Comparison of ENCODE assay signal across 28 cellular contexts in the genomic region with DNA sequence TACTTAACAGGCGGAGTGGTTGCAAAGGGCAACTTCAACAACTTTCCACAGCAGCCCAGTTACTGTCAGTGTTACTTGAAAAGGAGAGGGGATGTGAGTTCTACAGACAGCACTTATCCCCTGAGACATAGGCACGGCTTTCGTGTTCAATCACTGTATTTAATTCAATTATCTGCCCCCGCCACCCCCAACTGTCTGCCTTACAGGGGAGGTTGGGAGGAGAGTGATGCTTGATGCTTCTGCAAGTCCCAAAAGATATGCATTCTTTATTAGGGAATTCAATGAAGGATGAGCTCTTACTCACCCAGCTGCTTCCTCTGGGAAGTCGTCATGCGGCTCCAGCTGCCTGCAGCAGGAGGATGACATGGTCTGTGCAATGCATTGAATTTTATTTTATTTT.
DNase-seq lines count a peak whose midpoint lies in the region; ATAC-seq and FAIRE-seq lines count a peak whose summit lies in the region.
"Had no signal": no experiment of that assay in that cellular context is flagged by ENCODE, and none has a peak within 500 bp of the region (broad histone marks: within the 10 kb centered on the region; RNA-seq: fewer than 3 reads in every experiment).

No MANE protein-coding gene starts in this region.

- no peaks in the 10 kb centered on the region for H3K36me3 ChIP-seq in BLaER1
- no peaks in the 10 kb centered on the region for H3K36me3 ChIP-seq in neuronal stem cell (replicated peaks in 1 of 2; ENCODE audit: control insufficient read depth in 2 of 2, insufficient read depth in 2 of 2, low read length in 2 of 2)

- no peak overlapping the region for H3K27ac Mint-ChIP-seq in T-cell
- H3K27ac Mint-ChIP-seq: CD4-positive, alpha-beta memory T cell had no signal

- H3K9ac ChIP-seq in BLaER1 (no peak overlapping the region), neuronal stem cell (ENCODE audit: low read depth, low read length, poor library complexity) (no peak overlapping the region)
- H3K9ac ChIP-seq: SK-N-SH had no signal

- no peaks in the 10 kb centered on the region; the same call in 1 of the 2 replicates for H4K20me1 ChIP-seq in BLaER1

- no peaks in the 10 kb centered on the region for H3K4me1 Mint-ChIP-seq in T-cell
- H3K4me1 Mint-ChIP-seq: CD4-positive, alpha-beta memory T cell had no signal

- POLR2A ChIA-PET in T-cell (lab: Charles Lee): no interaction called here

- H3K36me3 Mint-ChIP-seq in T-cell: no peaks in the 10 kb centered on the region
- H3K36me3 Mint-ChIP-seq: CD4-positive, alpha-beta memory T cell had no signal

- intact Hi-C loops in head of caudate nucleus (cut with DNase I): no loop called here

- no peak overlapping the region for H3K4ac ChIP-seq in neuronal stem cell (ENCODE audit: low read length)

- H2BK12ac ChIP-seq in neuronal stem cell (ENCODE audit: low read length): no peak overlapping the region

- no peaks in the 10 kb centered on the region for H3K27me3 Mint-ChIP-seq in T-cell
- H3K27me3 Mint-ChIP-seq: CD4-positive, alpha-beta memory T cell had no signal

- no peak overlapping the region for H2BK15ac ChIP-seq in neuronal stem cell (ENCODE audit: low read length)

- no peak overlapping the region for H2BK120ac ChIP-seq in neuronal stem cell (ENCODE audit: low read depth, low read length)

- H3K4me3 ChIP-seq in BLaER1: no peak overlapping the region
- H3K4me3 ChIP-seq in neuronal stem cell (ENCODE audit: low read length in 2 of 2): peak overlapping the region in 1 of 2 donors; percentile 17

- H3K14ac ChIP-seq in neuronal stem cell (ENCODE audit: low read length): no peak overlapping the region

- no peak overlapping the region for H2BK5ac ChIP-seq in neuronal stem cell (ENCODE audit: low read length)

- no peak for FAIRE-seq in HTR-8/SVneo (lab: Jason Lieb, UNC)
- FAIRE-seq: A204.1, H1, HepG2 had no signal

- no peak overlapping the region for H4K91ac ChIP-seq in neuronal stem cell (ENCODE audit: low read depth, low read length, poor library complexity)

- no peak overlapping the region for H3K4me3 Mint-ChIP-seq in T-cell
- H3K4me3 Mint-ChIP-seq: CD4-positive, alpha-beta memory T cell had no signal

- H2AK5ac ChIP-seq in neuronal stem cell (ENCODE audit: low read depth, low read length): no peak overlapping the region

- peaks cover 7 to 10% (median 10%) of the 10 kb centered on the region in 3 donors for H3K9me3 Mint-ChIP-seq in T-cell

- DNase-seq in NCI-H69 (lab: John Stamatoyannopoulos, UW) (peak; percentile 37), head of caudate nucleus (peak; percentile 21 to 88 (median 66)), neuronal stem cell (ENCODE audit: low spot score) (peak; percentile 41), T-cell (no peak), HTR-8/SVneo (ENCODE audit: insufficient read length, low spot score) (no peak), HUDEP-2 (lab: John Stamatoyannopoulos, UW; ENCODE audit: unreplicated experiment in 76 of 76) (no peak)
- DNase-seq: AML-193; C1 segment of cervical spinal cord; CD4-positive, alpha-beta memory T cell; COR-L47; DMS53; HCEC 1CT; Karpas-422; NCI-H1092 treated with DMSO at 0.1 percent for 48 hours; NCI-H1436; NCI-H187; NCI-H2081 treated with DMSO at 0.1 percent for 48 hours; NCI-H345; NCI-H510A treated with DMSO at 0.1 percent for 48 hours; NCI-H748 treated with DMSO at 0.1 percent for 48 hours; NK-92 treated with Interleukin-12 subunit alpha and Interleukin-12 subunit beta, amount 100 ng/mL, for 24 hours; PC-3; SK-N-SH had no signal

- peak overlapping the region; percentile 45 for H3K4me2 ChIP-seq in BLaER1
- H3K4me2 ChIP-seq in neuronal stem cell (ENCODE audit: insufficient read depth, low read length, poor library complexity, severe bottlenecking): no peak overlapping the region
- H3K4me2 ChIP-seq: SK-N-SH had no signal

- no peak for ATAC-seq in T-cell (replicated peaks in 1 of 4)
- ATAC-seq in GM19324 (IDR thresholded peaks at IDR 0.05; ENCODE audit: low FRiP score, unreplicated experiment): no peak
- ATAC-seq: HepG2, PC-3 had no signal

- H3K4me1 ChIP-seq in BLaER1: peaks cover 11% of the 10 kb centered on the region
- peaks cover 2 to 17% of the 10 kb centered on the region in 2 donors for H3K4me1 ChIP-seq in neuronal stem cell (ENCODE audit: control insufficient read depth in 2 of 2, insufficient read depth in 1 of 2, low read depth in 1 of 2, low read length in 2 of 2)

- peak overlapping the region; percentile 77 for H2AFZ ChIP-seq in neuronal stem cell (ENCODE audit: low read length)

- H3K27me3 ChIP-seq in BLaER1 (no peaks in the 10 kb centered on the region), neuronal stem cell (ENCODE audit: control insufficient read depth in 3 of 3, insufficient read depth in 3 of 3, low read depth in 1 of 3, low read length in 3 of 3) (peaks cover 0 to 6% (median 0%) of the 10 kb centered on the region in 3 experiments)

- WGBS in neuronal stem cell (ENCODE audit: extremely low coverage in 2 of 2, insufficient read length in 2 of 2, insufficient replicate concordance in 1 of 2), 2 donors: no CpG with 5 or more reads among the region's 6 CpGs

- H4K8ac ChIP-seq in neuronal stem cell (ENCODE audit: low read depth, low read length): no peak overlapping the region

- CTCF ChIA-PET in T-cell (lab: Charles Lee): no interaction called here

- H3K79me1 ChIP-seq in neuronal stem cell (ENCODE audit: low read depth, low read length): no peaks in the 10 kb centered on the region

- H3K9me3 ChIP-seq in BLaER1 (no peaks in the 10 kb centered on the region), neuronal stem cell (replicated peaks in 1 of 2; ENCODE audit: control insufficient read depth in 2 of 2, insufficient read depth in 1 of 2, low read depth in 1 of 2, low read length in 2 of 2) (no peaks in the 10 kb centered on the region)
- H3K9me3 ChIP-seq: SK-N-SH had no signal

- no peak overlapping the region for H3K18ac ChIP-seq in neuronal stem cell (ENCODE audit: low read length)

- H3K27ac ChIP-seq in BLaER1 (no peak overlapping the region), neuronal stem cell (replicated peaks; ENCODE audit: low read length) (no peak overlapping the region)

- H3K23ac ChIP-seq in neuronal stem cell (ENCODE audit: low read depth, low read length, poor library complexity): no peak overlapping the region

Comparison
In these comparisons a context has a peak if more than half of its experiments do, and no peak if none do; other contexts are left out.
1. DNase-seq: peak in NCI-H69 (single experiment), head of caudate nucleus (42 of 42) and neuronal stem cell (single experiment); none in T-cell (0 of 34), HTR-8/SVneo (single experiment) and HUDEP-2 (0 of 76).